Comparison of ENCODE assay signal across 1 cellular context in the genomic region with DNA sequence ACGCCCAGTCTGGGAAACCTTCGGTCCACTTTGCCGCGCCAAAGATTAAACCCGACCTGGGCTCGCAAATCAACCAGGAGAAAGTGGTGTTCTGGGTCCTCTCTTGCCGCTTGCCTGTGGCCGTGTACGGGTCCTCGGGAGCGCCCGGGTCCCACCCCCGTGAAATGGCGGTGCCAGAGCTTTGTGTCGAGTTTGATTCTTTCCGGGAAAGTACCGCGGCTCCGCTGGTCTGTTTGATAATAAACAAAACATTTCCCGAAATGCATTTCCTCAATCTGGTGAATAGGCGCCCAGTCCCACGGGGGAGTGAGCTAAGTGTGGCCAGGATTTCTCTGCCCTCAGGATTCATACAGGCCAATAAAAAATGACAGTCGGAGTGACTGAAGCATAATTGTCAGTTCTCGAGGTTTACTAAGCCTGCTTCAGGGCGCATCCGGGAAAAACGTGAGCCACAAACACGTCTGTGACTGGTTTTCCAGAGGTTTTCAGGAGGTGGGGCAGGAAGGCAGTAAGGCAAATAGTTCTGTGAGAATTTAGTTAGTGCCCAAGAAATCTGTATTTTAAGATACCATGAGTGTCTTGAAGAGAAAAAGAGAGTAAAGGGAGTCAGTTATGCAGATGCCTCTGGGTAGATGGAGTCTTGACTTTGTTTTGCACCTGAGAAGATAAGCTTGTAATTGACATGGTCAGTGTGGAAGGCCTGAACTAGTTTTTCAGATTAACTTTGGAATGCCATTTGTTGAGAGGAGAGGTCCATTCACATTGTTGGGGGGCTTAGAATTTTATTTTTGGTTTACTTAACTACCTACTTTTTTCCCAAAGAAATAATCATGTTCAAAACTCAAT.
TF ChIP-seq lines count a peak whose summit lies in the region.

No MANE protein-coding gene starts in this region.

TF ChIP-seq in K562, 482 proteins besides CTCF, POLR2A, EP300 and RAD21 (continued from another document):
- TF ChIP-seq FOXM1 (IDR thresholded peaks at IDR 0.05; ENCODE audit: low read depth), result peak; percentile 78
- no peak for TF ChIP-seq FOXM1 (CRISPR knock-in tag; IDR thresholded peaks at IDR 0.05; ENCODE audit: low read depth)
- TF ChIP-seq XRCC3 (IDR thresholded peaks at IDR 0.05), result no peak
- peak; percentile 90; the same call in 1 of the 2 replicates for TF ChIP-seq FOXP1 (CRISPR knock-in tag; IDR thresholded peaks at IDR 0.05)
- 0 out of 2 replicates have a peak, but pooled peaks have one; percentile 33 for TF ChIP-seq ZNF140 (CRISPR knock-in tag; IDR thresholded peaks at IDR 0.05)
- TF ChIP-seq PRDM10 (IDR thresholded peaks at IDR 0.05; ENCODE audit: partially characterized antibody), result peak; percentile 26
- TF ChIP-seq ARID1B (IDR thresholded peaks at IDR 0.05), result peak; percentile 16; the same call in 1 of the 2 replicates
- 0 out of 2 replicates have a peak, but pooled peaks have one; percentile 19 for TF ChIP-seq NFATC3 (IDR thresholded peaks at IDR 0.05)
- peak; percentile 42; the same call in 1 of the 2 replicates for TF ChIP-seq SMARCC2 (IDR thresholded peaks at IDR 0.05; ENCODE audit: low read depth)
- TF ChIP-seq NFRKB (IDR thresholded peaks at IDR 0.05; ENCODE audit: low read depth), result peak; percentile 7
- peak; percentile 41 for TF ChIP-seq L3MBTL2 (IDR thresholded peaks at IDR 0.05)
- TF ChIP-seq, protein P1, sequence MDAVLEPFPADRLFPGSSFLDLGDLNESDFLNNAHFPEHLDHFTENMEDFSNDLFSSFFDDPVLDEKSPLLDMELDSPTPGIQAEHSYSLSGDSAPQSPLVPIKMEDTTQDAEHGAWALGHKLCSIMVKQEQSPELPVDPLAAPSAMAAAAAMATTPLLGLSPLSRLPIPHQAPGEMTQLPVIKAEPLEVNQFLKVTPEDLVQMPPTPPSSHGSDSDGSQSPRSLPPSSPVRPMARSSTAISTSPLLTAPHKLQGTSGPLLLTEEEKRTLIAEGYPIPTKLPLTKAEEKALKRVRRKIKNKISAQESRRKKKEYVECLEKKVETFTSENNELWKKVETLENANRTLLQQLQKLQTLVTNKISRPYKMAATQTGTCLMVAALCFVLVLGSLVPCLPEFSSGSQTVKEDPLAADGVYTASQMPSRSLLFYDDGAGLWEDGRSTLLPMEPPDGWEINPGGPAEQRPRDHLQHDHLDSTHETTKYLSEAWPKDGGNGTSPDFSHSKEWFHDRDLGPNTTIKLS (IDR thresholded peaks at IDR 0.05; ENCODE audit: borderline replicate concordance, low read depth), result 0 out of 2 replicates have a peak, but pooled peaks have one; percentile 25
- TF ChIP-seq TBL1XR1 (IDR thresholded peaks at IDR 0.05; ENCODE audit: low read length in 2 of 2), result no peak
- TF ChIP-seq TEAD1 (CRISPR knock-in tag; IDR thresholded peaks at IDR 0.05), result peak in 1 of 2 experiments; percentile 34; a peak in 1 of 4 replicates
- TF ChIP-seq, protein P2, sequence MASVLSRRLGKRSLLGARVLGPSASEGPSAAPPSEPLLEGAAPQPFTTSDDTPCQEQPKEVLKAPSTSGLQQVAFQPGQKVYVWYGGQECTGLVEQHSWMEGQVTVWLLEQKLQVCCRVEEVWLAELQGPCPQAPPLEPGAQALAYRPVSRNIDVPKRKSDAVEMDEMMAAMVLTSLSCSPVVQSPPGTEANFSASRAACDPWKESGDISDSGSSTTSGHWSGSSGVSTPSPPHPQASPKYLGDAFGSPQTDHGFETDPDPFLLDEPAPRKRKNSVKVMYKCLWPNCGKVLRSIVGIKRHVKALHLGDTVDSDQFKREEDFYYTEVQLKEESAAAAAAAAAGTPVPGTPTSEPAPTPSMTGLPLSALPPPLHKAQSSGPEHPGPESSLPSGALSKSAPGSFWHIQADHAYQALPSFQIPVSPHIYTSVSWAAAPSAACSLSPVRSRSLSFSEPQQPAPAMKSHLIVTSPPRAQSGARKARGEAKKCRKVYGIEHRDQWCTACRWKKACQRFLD (CRISPR knock-in tag; IDR thresholded peaks at IDR 0.05), result 0 out of 2 replicates have a peak, but pooled peaks have one; percentile 24
- TF ChIP-seq NFXL1 (CRISPR knock-in tag; IDR thresholded peaks at IDR 0.05), result 0 out of 2 replicates have a peak, but pooled peaks have one; percentile 44
- TF ChIP-seq, protein P3, sequence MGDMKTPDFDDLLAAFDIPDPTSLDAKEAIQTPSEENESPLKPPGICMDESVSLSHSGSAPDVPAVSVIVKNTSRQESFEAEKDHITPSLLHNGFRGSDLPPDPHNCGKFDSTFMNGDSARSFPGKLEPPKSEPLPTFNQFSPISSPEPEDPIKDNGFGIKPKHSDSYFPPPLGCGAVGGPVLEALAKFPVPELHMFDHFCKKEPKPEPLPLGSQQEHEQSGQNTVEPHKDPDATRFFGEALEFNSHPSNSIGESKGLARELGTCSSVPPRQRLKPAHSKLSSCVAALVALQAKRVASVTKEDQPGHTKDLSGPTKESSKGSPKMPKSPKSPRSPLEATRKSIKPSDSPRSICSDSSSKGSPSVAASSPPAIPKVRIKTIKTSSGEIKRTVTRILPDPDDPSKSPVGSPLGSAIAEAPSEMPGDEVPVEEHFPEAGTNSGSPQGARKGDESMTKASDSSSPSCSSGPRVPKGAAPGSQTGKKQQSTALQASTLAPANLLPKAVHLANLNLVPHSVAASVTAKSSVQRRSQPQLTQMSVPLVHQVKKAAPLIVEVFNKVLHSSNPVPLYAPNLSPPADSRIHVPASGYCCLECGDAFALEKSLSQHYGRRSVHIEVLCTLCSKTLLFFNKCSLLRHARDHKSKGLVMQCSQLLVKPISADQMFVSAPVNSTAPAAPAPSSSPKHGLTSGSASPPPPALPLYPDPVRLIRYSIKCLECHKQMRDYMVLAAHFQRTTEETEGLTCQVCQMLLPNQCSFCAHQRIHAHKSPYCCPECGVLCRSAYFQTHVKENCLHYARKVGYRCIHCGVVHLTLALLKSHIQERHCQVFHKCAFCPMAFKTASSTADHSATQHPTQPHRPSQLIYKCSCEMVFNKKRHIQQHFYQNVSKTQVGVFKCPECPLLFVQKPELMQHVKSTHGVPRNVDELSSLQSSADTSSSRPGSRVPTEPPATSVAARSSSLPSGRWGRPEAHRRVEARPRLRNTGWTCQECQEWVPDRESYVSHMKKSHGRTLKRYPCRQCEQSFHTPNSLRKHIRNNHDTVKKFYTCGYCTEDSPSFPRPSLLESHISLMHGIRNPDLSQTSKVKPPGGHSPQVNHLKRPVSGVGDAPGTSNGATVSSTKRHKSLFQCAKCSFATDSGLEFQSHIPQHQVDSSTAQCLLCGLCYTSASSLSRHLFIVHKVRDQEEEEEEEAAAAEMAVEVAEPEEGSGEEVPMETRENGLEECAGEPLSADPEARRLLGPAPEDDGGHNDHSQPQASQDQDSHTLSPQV (IDR thresholded peaks at IDR 0.05), result peak; percentile 26; the same call in 1 of the 2 replicates
- TF ChIP-seq JUN (IDR thresholded peaks at IDR 0.05; ENCODE audit: borderline replicate concordance, low read depth, low read length), result no peak
- TF ChIP-seq JUN (CRISPR knock-in tag; IDR thresholded peaks at IDR 0.05; ENCODE audit: borderline replicate concordance), result peak; percentile 93
- 0 out of 2 replicates have a peak, but pooled peaks have one; percentile 11 for TF ChIP-seq RAD51 (IDR thresholded peaks at IDR 0.05; ENCODE audit: borderline replicate concordance, low read depth)
- peak; percentile 44 for TF ChIP-seq TEAD4 (IDR thresholded peaks at IDR 0.05; ENCODE audit: low read length)
- peak; percentile 68; the same call in 1 of the 2 replicates for TF ChIP-seq TEAD4 (CRISPR knock-in tag; IDR thresholded peaks at IDR 0.05; ENCODE audit: borderline replicate concordance)
- TF ChIP-seq FOXA3 (CRISPR knock-in tag; conservative IDR thresholded peaks at IDR 0.05 in 1 of 2, IDR thresholded peaks at IDR 0.05 in 1 of 2), result peak in 1 of 2 experiments; percentile 66; a peak in 1 of 4 replicates
- TF ChIP-seq ZBTB7A (IDR thresholded peaks at IDR 0.05; ENCODE audit: borderline replicate concordance, control insufficient read depth, low read depth, low read length), result 0 out of 2 replicates have a peak, but pooled peaks have one; percentile 20
- TF ChIP-seq KLF16 (IDR thresholded peaks at IDR 0.05), result no peak
- TF ChIP-seq TBP (optimal IDR thresholded peaks at IDR 0.05; ENCODE audit: low read depth, low read length), result peak; percentile 35
- peak in 2 of 3 experiments; percentile 45 to 85 for TF ChIP-seq YY1 (IDR thresholded peaks at IDR 0.05; ENCODE audit: borderline replicate concordance in 1 of 3, control insufficient read depth in 1 of 3, extremely low read depth in 1 of 3, insufficient read depth in 3 of 3, insufficient read length in 1 of 3, insufficient replicate concordance in 2 of 3, low read depth in 1 of 3, low read length in 2 of 3)
- no peak for TF ChIP-seq HSF4 (CRISPR knock-in tag; IDR thresholded peaks at IDR 0.05; ENCODE audit: borderline replicate concordance)
- TF ChIP-seq SPI1 (IDR thresholded peaks at IDR 0.05; ENCODE audit: borderline replicate concordance, low read depth, low read length), result peak; percentile 80; the same call in 1 of the 2 replicates
- peak in 1 of 2 experiments; percentile 22 for TF ChIP-seq AFF1 (IDR thresholded peaks at IDR 0.05; ENCODE audit: low read depth in 1 of 2, partially characterized antibody in 2 of 2)
- peak; percentile 57; the same call in 1 of the 2 replicates for TF ChIP-seq KAT8 (IDR thresholded peaks at IDR 0.05; ENCODE audit: low read depth)
- TF ChIP-seq NR1H2 (CRISPR knock-in tag; IDR thresholded peaks at IDR 0.05), result peak; percentile 81; the same call in 1 of the 2 replicates
